ENCODE assay signal across 15 cellular contexts in genomic region chr12:109818900-109819500, GRCh38. TPM values are rescaled to one million over a fixed set of nuclear protein-coding genes. Genes with fewer than 3 reads are reported as not detected.
DNase-seq lines count a peak whose midpoint lies in the region; ATAC-seq and TF ChIP-seq lines count a peak whose summit lies in the region.
"Had no signal": no experiment of that assay in that cellular context is flagged by ENCODE, and none has a peak within 500 bp of the region (broad histone marks: within the 10 kb centered on the region; RNA-seq: fewer than 3 reads in every experiment).

No MANE protein-coding gene starts in this region.

- DNase-seq in NCI-H1694 treated with DMSO at 0.1 percent for 48 hours (lab: John Stamatoyannopoulos, UW) (peak; percentile 14), NCI-H1694 (lab: John Stamatoyannopoulos, UW) (no peak), SK-MEL-5 (ENCODE audit: low read depth, low spot score) (peak; percentile 79), fibroblast of lung (ENCODE audit: low read depth in 2 of 2) (peak; percentile 20 to 22), type B pancreatic cell (ENCODE audit: extremely low spot score, unreplicated experiment) (no peak), NCI-H526 treated with DMSO at 0.1 percent for 48 hours (lab: John Stamatoyannopoulos, UW) (no peak), NCI-H446 (lab: John Stamatoyannopoulos, UW) (no peak)
- DNase-seq: activated CD4-positive, alpha-beta T cell treated with anti-CD3 and anti-CD28 coated beads for 36 hours; caudate nucleus; esophagus squamous epithelium; kidney glomerular epithelial cell; naive thymus-derived CD8-positive, alpha-beta T cell had no signal

- H3K27me3 ChIP-seq in fibroblast of lung (ENCODE audit: control insufficient read depth, insufficient read depth, low read length), result peaks cover 2% of the 10 kb centered on the region

- H3K27ac Mint-ChIP-seq in type B pancreatic cell, result peak overlapping the region; percentile 53
- H3K27ac Mint-ChIP-seq: activated CD4-positive, alpha-beta T cell treated with anti-CD3 and anti-CD28 coated beads for 36 hours had no signal

- no peak for TF ChIP-seq CTCF in fibroblast of lung (conservative IDR thresholded peaks at IDR 0.05 in 1 of 2, IDR thresholded peaks at IDR 0.05 in 1 of 2; ENCODE audit: low read depth in 1 of 2, low read length in 2 of 2)
- TF ChIP-seq CTCF in type B pancreatic cell (conservative IDR thresholded peaks at IDR 0.05), result no peak

- no peaks in the 10 kb centered on the region for H3K36me3 ChIP-seq in fibroblast of lung (ENCODE audit: control insufficient read depth, insufficient read depth, low read length)
- H3K36me3 ChIP-seq: thoracic aorta had no signal

- H3K9me3 ChIP-seq in fibroblast of lung (ENCODE audit: control insufficient read depth, insufficient read depth, low read depth, low read length), result no peaks in the 10 kb centered on the region
- H3K9me3 ChIP-seq: esophagus squamous epithelium, thoracic aorta had no signal

- no peak overlapping the region for H3K4me2 ChIP-seq in fibroblast of lung (ENCODE audit: extremely low read depth, insufficient read depth, low read length)

- no peaks in the 10 kb centered on the region for H3K4me1 ChIP-seq in fibroblast of lung (ENCODE audit: control insufficient read depth, extremely low read depth, insufficient read depth, low read length)

- peaks cover 4% of the 10 kb centered on the region for H3K4me1 Mint-ChIP-seq in type B pancreatic cell (ENCODE audit: unreplicated experiment)
- H3K4me1 Mint-ChIP-seq: activated CD4-positive, alpha-beta T cell treated with anti-CD3 and anti-CD28 coated beads for 36 hours had no signal

- no peak overlapping the region for H3K4me3 ChIP-seq in fibroblast of lung (replicated peaks in 1 of 4; ENCODE audit: control extremely low read depth in 1 of 4, insufficient read depth in 1 of 4, low read depth in 3 of 4, low read length in 4 of 4)
- H3K4me3 ChIP-seq: esophagus squamous epithelium, thoracic aorta had no signal

- no peak overlapping the region for H2AFZ ChIP-seq in fibroblast of lung (ENCODE audit: low read length)

- no peak for ATAC-seq in GM19397 (IDR thresholded peaks at IDR 0.05; ENCODE audit: unreplicated experiment)
- ATAC-seq: activated CD4-positive, alpha-beta T cell treated with anti-CD3 and anti-CD28 coated beads for 36 hours; naive thymus-derived CD8-positive, alpha-beta T cell had no signal

- H3K79me2 ChIP-seq in fibroblast of lung (ENCODE audit: control insufficient read depth, insufficient read depth, low read length), result no peaks in the 10 kb centered on the region

- no peak overlapping the region for H3K9ac ChIP-seq in fibroblast of lung (ENCODE audit: insufficient read depth, low read length)

- H3K36me3 Mint-ChIP-seq in type B pancreatic cell, result no peaks in the 10 kb centered on the region
- H3K36me3 Mint-ChIP-seq: naive thymus-derived CD8-positive, alpha-beta T cell had no signal

- in situ Hi-C loops in SK-MEL-5 (cut with HindIII; ENCODE audit: low pct_unique_long_range_greater_than_20kb, low sequenced_read_pairs), result no loop called here

- no peak overlapping the region for H3K27ac ChIP-seq in fibroblast of lung (ENCODE audit: insufficient read depth, low read length)
- H3K27ac ChIP-seq: HL-60, thoracic aorta had no signal

- peaks cover 3% of the 10 kb centered on the region for H3K27me3 Mint-ChIP-seq in type B pancreatic cell
- H3K27me3 Mint-ChIP-seq: activated CD4-positive, alpha-beta T cell treated with anti-CD3 and anti-CD28 coated beads for 36 hours had no signal

- H3K4me3 Mint-ChIP-seq in type B pancreatic cell, result no peak overlapping the region
- H3K4me3 Mint-ChIP-seq: activated CD4-positive, alpha-beta T cell treated with anti-CD3 and anti-CD28 coated beads for 36 hours; naive thymus-derived CD8-positive, alpha-beta T cell had no signal

- H4K20me1 ChIP-seq in fibroblast of lung (ENCODE audit: control insufficient read depth, extremely low read depth, insufficient read depth, low read length), result no peaks in the 10 kb centered on the region

- H3K9me3 Mint-ChIP-seq in type B pancreatic cell, result no peaks in the 10 kb centered on the region
- H3K9me3 Mint-ChIP-seq: naive thymus-derived CD8-positive, alpha-beta T cell had no signal

RNA-seq across cellular contexts. Expression of gene TRPV4, which starts 14.2 kb away (rescaled TPM):
- 0.13 TPM in 2 replicates for total RNA-seq in SK-MEL-5 (2014; rRNA removed; shearing (Covaris generic))
- 0.55 and 0.61 TPM in 2 replicates for polyA plus RNA-seq in SK-MEL-5 (2015; cell fraction: cytosol; rRNA removed)
- polyA plus RNA-seq in SK-MEL-5 (2015; cell fraction: nucleus; rRNA removed), result 0.33 and 1.0 TPM in 2 replicates
- total RNA-seq in fibroblast of lung (0.51 and 0.66 TPM in 2 replicates), type B pancreatic cell (ENCODE audit: low replicate concordance) (2.1 and 3.1 TPM in 2 replicates)
- polyA plus RNA-seq in fibroblast of lung, result 0.83 and 1.5 TPM in 2 replicates
- polyA plus RNA-seq in fibroblast of lung (2012), result 0.65 and 1.6 TPM in 2 replicates
- 1.6 and 7.0 TPM in 2 replicates for polyA minus RNA-seq in fibroblast of lung (ENCODE audit: low replicate concordance)
- total RNA-seq: activated CD4-positive, alpha-beta T cell treated with anti-CD3 and anti-CD28 coated beads for 36 hours; naive thymus-derived CD8-positive, alpha-beta T cell had no signal
- polyA plus RNA-seq: naive thymus-derived CD8-positive, alpha-beta T cell had no signal

Comparison
In these comparisons a context has a peak if more than half of its experiments do, and no peak if none do; other contexts are left out.
1. DNase-seq: peak in NCI-H1694 treated with DMSO at 0.1 percent for 48 hours (single experiment), SK-MEL-5 (single experiment) and fibroblast of lung (2 of 2); none in NCI-H1694 (single experiment), type B pancreatic cell (single experiment), NCI-H526 treated with DMSO at 0.1 percent for 48 hours (single experiment) and NCI-H446 (0 of 2).